In genomic region chr10:69180525-69181204, GRCh38 we compare ENCODE assay signal across 8 cellular contexts. TPM values are rescaled to one million over a fixed set of nuclear protein-coding genes. Genes with fewer than 3 reads are reported as not detected.
A peak's percentile ranks its signal among the peaks of the same experiment; 100 is the strongest.
DNase-seq lines count a peak whose midpoint lies in the region; ATAC-seq lines count a peak whose summit lies in the region.

No MANE protein-coding gene starts in this region.

- H3K4me3 ChIP-seq in GM08714 (ENCODE audit: low read length) (peak overlapping the region; percentile 90), HUES6 (ENCODE audit: low read depth, low read length) (peak overlapping the region; percentile 89), rectal smooth muscle tissue (ENCODE audit: low read length) (peak overlapping the region; percentile 93)

- H3K36me3 ChIP-seq in HUES6 (ENCODE audit: control insufficient read depth, insufficient read depth, low read length), result peaks cover 7% of the 10 kb centered on the region
- peaks cover 4% of the 10 kb centered on the region for H3K36me3 ChIP-seq in rectal smooth muscle tissue (ENCODE audit: control insufficient read depth, insufficient read depth, low read length)

- peak overlapping the region; percentile 91 for H3K27ac ChIP-seq in HUES6 (ENCODE audit: low read depth, low read length)
- H3K27ac ChIP-seq in rectal smooth muscle tissue (ENCODE audit: low read depth, low read length), result peak overlapping the region; percentile 91

- peak; percentile 42 to 45 for ATAC-seq in activated T-cell treated with anti-CD3 and anti-CD28 coated beads, Interleukin-2, amount 50 U/mL, for 4 hours
- no peak for ATAC-seq in HG02870 (IDR thresholded peaks at IDR 0.05; ENCODE audit: unreplicated experiment)

- H3K27me3 Mint-ChIP-seq in activated T-cell treated with anti-CD3 and anti-CD28 coated beads, Interleukin-2, amount 50 U/mL, for 4 hours (ENCODE audit: low read depth), result no peaks in the 10 kb centered on the region

- peaks cover 45% of the 10 kb centered on the region for H3K4me1 Mint-ChIP-seq in activated T-cell treated with anti-CD3 and anti-CD28 coated beads, Interleukin-2, amount 50 U/mL, for 4 hours (ENCODE audit: low read depth)

- H3K4me1 ChIP-seq in HUES6 (ENCODE audit: control insufficient read depth, insufficient read depth, low read length) (peaks cover 6% of the 10 kb centered on the region), rectal smooth muscle tissue (ENCODE audit: control insufficient read depth, insufficient read depth, low read length) (peaks cover 10% of the 10 kb centered on the region)

- H3K9ac ChIP-seq in HUES6 (ENCODE audit: low read length), result peak overlapping the region; percentile 91
- peak overlapping the region; percentile 97 for H3K9ac ChIP-seq in rectal smooth muscle tissue (ENCODE audit: low read length)

- H3K9me3 ChIP-seq in HUES6 (ENCODE audit: control insufficient read depth, insufficient read depth, low read depth, low read length), result no peaks in the 10 kb centered on the region

- no peak for DNase-seq in activated T-cell treated with anti-CD3 and anti-CD28 coated beads, Interleukin-2, amount 50 U/mL, for 4 hours
- DNase-seq in germinal center (ENCODE audit: low spot score) (peak; percentile 42), GDM1 (lab: John Stamatoyannopoulos, UW) (no peak), activated gamma-delta T cell treated with Interleukin-2 at 50 U/mL for 16 hours (no peak)

- no peaks in the 10 kb centered on the region for H3K9me3 Mint-ChIP-seq in activated T-cell treated with anti-CD3 and anti-CD28 coated beads, Interleukin-2, amount 50 U/mL, for 4 hours

- H3K27me3 ChIP-seq in HUES6 (ENCODE audit: control insufficient read depth, insufficient read depth, low read length), result no peaks in the 10 kb centered on the region
- no peaks in the 10 kb centered on the region for H3K27me3 ChIP-seq in rectal smooth muscle tissue (ENCODE audit: control insufficient read depth, insufficient read depth, low read length)

- H3K36me3 Mint-ChIP-seq in activated T-cell treated with anti-CD3 and anti-CD28 coated beads, Interleukin-2, amount 50 U/mL, for 4 hours (ENCODE audit: insufficient read depth), result peaks cover 12% of the 10 kb centered on the region

- H3K4me3 Mint-ChIP-seq in activated T-cell treated with anti-CD3 and anti-CD28 coated beads, Interleukin-2, amount 50 U/mL, for 4 hours, result peak overlapping the region; percentile 94

RNA-seq across cellular contexts. Expression of gene SUPV3L1, which starts 0.6 kb away (rescaled TPM):
- total RNA-seq in activated T-cell treated with anti-CD3 and anti-CD28 coated beads, Interleukin-2, amount 50 U/mL, for 4 hours, result 10 to 100 TPM; 62.3 to 70.0 (median 63.0) TPM

RNA-seq across cellular contexts. Expression of gene HKDC1, which starts 39.5 kb away (rescaled TPM):
- total RNA-seq in activated T-cell treated with anti-CD3 and anti-CD28 coated beads, Interleukin-2, amount 50 U/mL, for 4 hours, result under 1 TPM in 2 of 3 donors, not detected in 1; 0.05 to 0.54 TPM

RNA-seq across cellular contexts. Expression of gene VPS26A, which starts 56.7 kb away (rescaled TPM):
- 10 to 100 TPM; 25.9 to 30.5 (median 29.9) TPM for total RNA-seq in activated T-cell treated with anti-CD3 and anti-CD28 coated beads, Interleukin-2, amount 50 U/mL, for 4 hours
